In the genomic region with DNA sequence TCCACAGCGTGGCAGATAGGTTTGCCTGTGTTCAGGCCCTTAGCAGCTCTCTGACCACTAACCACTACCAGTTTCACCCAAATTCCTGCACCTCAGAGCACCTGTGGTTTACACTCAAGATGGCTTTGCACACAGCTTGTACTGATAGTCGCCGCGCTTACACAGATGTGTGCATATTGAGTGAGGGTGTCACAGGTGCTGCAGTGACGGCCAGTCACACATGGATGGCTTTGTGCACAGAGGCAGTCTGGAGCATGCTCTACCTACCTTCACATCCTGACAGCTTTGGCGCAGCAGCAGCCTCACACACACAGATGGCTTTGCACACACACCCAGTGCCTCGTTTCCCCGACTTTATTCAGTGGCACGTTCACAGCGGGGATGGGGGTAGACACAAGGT, we compare ENCODE assay signal across 28 cellular contexts. TPM values are rescaled to one million over a fixed set of nuclear protein-coding genes. Genes with fewer than 3 reads are reported as not detected.
DNase-seq lines count a peak whose midpoint lies in the region; ATAC-seq, FAIRE-seq and TF ChIP-seq lines count a peak whose summit lies in the region.
"Had no signal": no experiment of that assay in that cellular context is flagged by ENCODE, and none has a peak within 500 bp of the region (broad histone marks: within the 10 kb centered on the region; RNA-seq: fewer than 3 reads in every experiment).

No MANE protein-coding gene starts in this region.

- in situ Hi-C loops in K562 (cut with MboI): loop anchor here (10.0 kb wide), 1 partner anchor 374 kb away; no protein-coding TSS in a partner anchor

- no peaks in the 10 kb centered on the region; the same call in 1 of the 2 replicates for H4K20me1 ChIP-seq in K562 (replicated peaks; ENCODE audit: control insufficient read depth, insufficient read depth, low read length)

- H3K27ac ChIP-seq in K562 (ENCODE audit: extremely low read depth, low read depth, low read length): no peak overlapping the region
- H3K27ac ChIP-seq: breast epithelium, right lobe of liver, uterus had no signal

- H3K79me2 ChIP-seq in K562 (ENCODE audit: control insufficient read depth, insufficient read depth, low read length): no peaks in the 10 kb centered on the region

- no peak for TF ChIP-seq EP300 in K562 (IDR thresholded peaks at IDR 0.05; ENCODE audit: low read length)

- no peak for TF ChIP-seq POLR2A in K562 (conservative IDR thresholded peaks at IDR 0.05)

- H3K4me3 Mint-ChIP-seq in HFFc6: no peak overlapping the region
- no peak overlapping the region for H3K4me3 Mint-ChIP-seq in progenitor cell of endocrine pancreas (ENCODE audit: low read depth)
- no peak overlapping the region for H3K4me3 Mint-ChIP-seq in osteocyte (ENCODE audit: unreplicated experiment)
- H3K4me3 Mint-ChIP-seq: activated CD4-positive, alpha-beta T cell treated with anti-CD3 and anti-CD28 coated beads for 36 hours; activated T-helper 1 cell treated with anti-CD3 and anti-CD28 coated beads, Interleukin-12 subunit alpha, Interleukin-12 subunit beta, Interleukin-2, Interleukin-4 antibody, amounts not matched to agents 30 ng/mL and 10 ng/mL and 1 ng/mL, durations not matched to agents 14 hours and 24 hours and 36 hours; CD4-positive, CD25-positive, alpha-beta regulatory T cell; nephron progenitor cell had no signal

- 89% methylated on average over 10 of the region's 10 CpGs for WGBS in K562 (ENCODE audit: insufficient coverage, low coverage, missing lambda C conversion rate)

- TF ChIP-seq RAD21 in K562 (CRISPR knock-in tag; conservative IDR thresholded peaks at IDR 0.05 in 1 of 2, IDR thresholded peaks at IDR 0.05 in 1 of 2): no peak

- H3K9me1 ChIP-seq in K562 (ENCODE audit: control insufficient read depth, insufficient read depth, low read length): peaks cover 2% of the 10 kb centered on the region

- H3K27me3 Mint-ChIP-seq in HFFc6 (ENCODE audit: insufficient read depth) (peaks cover 2% of the 10 kb centered on the region), progenitor cell of endocrine pancreas (no peaks in the 10 kb centered on the region), osteocyte (ENCODE audit: unreplicated experiment) (no peaks in the 10 kb centered on the region)
- H3K27me3 Mint-ChIP-seq: activated CD4-positive, alpha-beta T cell treated with anti-CD3 and anti-CD28 coated beads for 36 hours; CD4-positive, CD25-positive, alpha-beta regulatory T cell had no signal

- no peak overlapping the region for H3K4me3 ChIP-seq in K562
- H3K4me3 ChIP-seq: breast epithelium, right lobe of liver, uterus had no signal

- H3K27me3 ChIP-seq in K562 (ENCODE audit: control insufficient read depth in 2 of 2, insufficient read depth in 2 of 2, low read length in 2 of 2): no peaks in the 10 kb centered on the region
- H3K27me3 ChIP-seq: breast epithelium, right lobe of liver, uterus had no signal

- H3K9ac ChIP-seq in K562 (ENCODE audit: insufficient read depth in 1 of 2, low read depth in 2 of 2, low read length in 2 of 2): no peak overlapping the region

- peaks cover 0 to 5% of the 10 kb centered on the region in 2 experiments; a peak in 2 of 5 replicates for H3K4me1 ChIP-seq in K562 (replicated peaks in 1 of 2; ENCODE audit: control insufficient read depth in 2 of 2, insufficient read depth in 2 of 2, low read length in 2 of 2)
- H3K4me1 ChIP-seq: breast epithelium, right lobe of liver, uterus had no signal

- H3K4me2 ChIP-seq in K562 (ENCODE audit: insufficient read depth, low read length): no peak overlapping the region

- no peak overlapping the region for H2AFZ ChIP-seq in K562 (ENCODE audit: low read depth, low read length)

- intact Hi-C loops in K562 (cut with micrococcal nuclease): no loop called here

- no peak for DNase-seq in HFFc6
- DNase-seq in K562 (ENCODE audit: extremely low read depth in 1 of 4, low spot score in 3 of 4): no peak
- no peak for DNase-seq in progenitor cell of endocrine pancreas (ENCODE audit: low spot score, unreplicated experiment)
- no peak for DNase-seq in DMS79 treated with DMSO at 0.1 percent for 48 hours (lab: John Stamatoyannopoulos, UW)
- no peak for DNase-seq in osteocyte (ENCODE audit: extremely low spot score, unreplicated experiment)
- DNase-seq: activated CD4-positive, alpha-beta T cell treated with anti-CD3 and anti-CD28 coated beads for 36 hours; CD4-positive, CD25-positive, alpha-beta regulatory T cell; effector memory CD4-positive, alpha-beta T cell; erythroblast; Karpas-422; kidney glomerular epithelial cell; NCI-H1436; NCI-H2081 treated with DMSO at 0.1 percent for 48 hours; NCI-H446; nephron progenitor cell; OCI-M1; right lobe of liver; stimulated activated CD4-positive, alpha-beta T cell treated with anti-CD3 and anti-CD28 coated beads, Interleukin-12 subunit alpha, Interleukin-12 subunit beta, amount 100 ng/mL, for 4 hours; stimulated activated CD4-positive, alpha-beta T cell treated with anti-CD3 and anti-CD28 coated beads, Interleukin-4, amount 100 ng/mL, for 1 hour; uterus had no signal

- peaks cover 65% of the 10 kb centered on the region for H3K36me3 ChIP-seq in K562 (ENCODE audit: control insufficient read depth, insufficient read depth, low read length)
- H3K36me3 ChIP-seq: breast epithelium, uterus had no signal

- H3K36me3 Mint-ChIP-seq in HFFc6 (ENCODE audit: low read depth): 0 out of 2 replicates have a peak, but pooled peaks cover 10% of the 10 kb centered on the region
- peaks cover 5% of the 10 kb centered on the region for H3K36me3 Mint-ChIP-seq in progenitor cell of endocrine pancreas (ENCODE audit: insufficient read depth)
- peaks cover 27% of the 10 kb centered on the region for H3K36me3 Mint-ChIP-seq in osteocyte (ENCODE audit: unreplicated experiment)
- H3K36me3 Mint-ChIP-seq: activated naive CD4-positive, alpha-beta T cell treated with anti-CD3 and anti-CD28 coated beads, Interleukin-2, amount 50 U/mL, for 72 hours had no signal

- CTCF ChIA-PET in K562 (lab: Yijun Ruan, JAX; ENCODE audit: low intra/inter-chr PET ratio): no interaction called here

- POLR2A ChIA-PET in K562 (lab: Yijun Ruan, JAX): interaction anchor here (0.8 kb wide), 1 partner anchor 867 kb away, joined by 3 read pairs; no protein-coding TSS in a partner anchor

- H3K4me1 Mint-ChIP-seq in HFFc6 (ENCODE audit: low read depth) (peaks cover 11% of the 10 kb centered on the region), progenitor cell of endocrine pancreas (ENCODE audit: low read depth) (peaks cover 19% of the 10 kb centered on the region), osteocyte (ENCODE audit: unreplicated experiment) (no peaks in the 10 kb centered on the region)

- no peaks in the 10 kb centered on the region for H3K9me3 ChIP-seq in K562 (replicated peaks; ENCODE audit: control insufficient read depth, insufficient read depth, low read depth, low read length)
- H3K9me3 ChIP-seq: breast epithelium, right lobe of liver, uterus had no signal

- FAIRE-seq in K562 (lab: Jason Lieb, UNC): no peak
- FAIRE-seq: colon, D721Med had no signal

- H3K9me3 Mint-ChIP-seq in HFFc6 (no peaks in the 10 kb centered on the region), progenitor cell of endocrine pancreas (ENCODE audit: low read depth) (peaks cover 1% of the 10 kb centered on the region), osteocyte (ENCODE audit: unreplicated experiment) (no peaks in the 10 kb centered on the region)
- H3K9me3 Mint-ChIP-seq: activated naive CD4-positive, alpha-beta T cell treated with anti-CD3 and anti-CD28 coated beads, Interleukin-2, amount 50 U/mL, for 72 hours; activated T-helper 1 cell treated with anti-CD3 and anti-CD28 coated beads, Interleukin-12 subunit alpha, Interleukin-12 subunit beta, Interleukin-2, Interleukin-4 antibody, amounts not matched to agents 30 ng/mL and 10 ng/mL and 1 ng/mL, durations not matched to agents 14 hours and 24 hours and 36 hours; CD4-positive, CD25-positive, alpha-beta regulatory T cell had no signal

- ATAC-seq in GM18867 (IDR thresholded peaks at IDR 0.05; ENCODE audit: unreplicated experiment) (peak; percentile 77), K562 (no peak), GM21528 (IDR thresholded peaks at IDR 0.05; ENCODE audit: low FRiP score, unreplicated experiment) (no peak)
- ATAC-seq: activated CD4-positive, alpha-beta T cell treated with anti-CD3 and anti-CD28 coated beads for 36 hours; SK-N-SH treated with all-trans-retinoic acid at 6 μM for 48 hours had no signal

- peak overlapping the region; percentile 69 for H3K27ac Mint-ChIP-seq in HFFc6
- peak overlapping the region; percentile 77 for H3K27ac Mint-ChIP-seq in progenitor cell of endocrine pancreas
- no peak overlapping the region for H3K27ac Mint-ChIP-seq in osteocyte (ENCODE audit: unreplicated experiment)
- H3K27ac Mint-ChIP-seq: activated CD4-positive, alpha-beta T cell treated with anti-CD3 and anti-CD28 coated beads for 36 hours; activated T-helper 1 cell treated with anti-CD3 and anti-CD28 coated beads, Interleukin-12 subunit alpha, Interleukin-12 subunit beta, Interleukin-2, Interleukin-4 antibody, amounts not matched to agents 30 ng/mL and 10 ng/mL and 1 ng/mL, durations not matched to agents 14 hours and 24 hours and 36 hours; nephron progenitor cell had no signal

- BruUV-seq in K562 (replicated peaks; lab: Mats Ljungman, UMichigan): no TSS peak

- TF ChIP-seq CTCF in HFFc6 (IDR thresholded peaks at IDR 0.05): no peak; the same call in 1 of the 2 replicates
- TF ChIP-seq CTCF in K562 (IDR thresholded peaks at IDR 0.05 in 2 of 3, conservative IDR thresholded peaks at IDR 0.05 in 1 of 3; ENCODE audit: insufficient read depth in 2 of 3, low read depth in 1 of 3, low read length in 3 of 3): no peak
- no peak for TF ChIP-seq CTCF in progenitor cell of endocrine pancreas (IDR thresholded peaks at IDR 0.05; ENCODE audit: unreplicated experiment)
- no peak for TF ChIP-seq CTCF in osteocyte (IDR thresholded peaks at IDR 0.05)

RNA-seq across cellular contexts. Expression of a gene that starts 7.5 kb away (rescaled TPM):
- 10 to 100 TPM; 25.7 to 34.6 (median 30.1) TPM for total RNA-seq in HFFc6 (2021; fragmentation: NEBNext Ultra II Directional; extraction: Animal tissue kit (Norgen Biotek cat#: 25700))
- total RNA-seq in K562 (2011; cell fraction: chromatin; rRNA removed; ENCODE audit: low replicate concordance): 75.0 and 118 TPM in 2 replicates
- 96.1 and 101 TPM in 2 replicates for total RNA-seq in K562 (2011; cell fraction: nucleolus; rRNA removed)
- total RNA-seq in K562 (2011; cell fraction: nucleoplasm; rRNA removed): 70.1 and 80.1 TPM in 2 replicates
- total RNA-seq in K562 (2014; rRNA removed) (51.2 and 52.3 TPM in 2 replicates), K562 (2014; rRNA removed; fragmentation: Illumina TruSeq; extraction: Trizol) (11.5 and 14.2 TPM in 2 replicates), K562 (2015; rRNA removed; fragmentation: Illumina TruSeq; extraction: Trizol) (20.2 and 25.1 TPM in 2 replicates), K562 (2021) (38.0 and 38.6 TPM in 2 replicates), progenitor cell of endocrine pancreas (78.3 and 82.0 TPM in 2 replicates), osteocyte (42.3 and 46.4 TPM in 2 replicates)
- polyA plus RNA-seq in K562 (2011; rRNA removed) (30.3 and 39.4 TPM in 2 replicates), K562 (2014; fragmentation: Illumina TruSeq; extraction: Trizol) (34.8 and 37.0 TPM in 2 replicates), K562 (2014; fragmentation: Nextera tagmentation; extraction: Ambion mirVana) (1 to 10 TPM; 1.5 to 4.0 TPM), K562 (2014; rRNA removed) (50.3 and 54.0 TPM in 2 replicates)
- 36.6 and 44.1 TPM in 2 replicates for polyA plus RNA-seq in K562 (2011; cell fraction: cytosol; rRNA removed)
- polyA plus RNA-seq in K562 (2011; cell fraction: nucleus; rRNA removed): 138 and 153 TPM in 2 replicates
- 33.2 and 39.0 TPM in 2 replicates for polyA plus RNA-seq in K562 (2012)
- 32.6 and 36.3 TPM in 2 replicates for polyA minus RNA-seq in K562 (2011; rRNA and poly(A)+ RNA removed)
- polyA minus RNA-seq in K562 (2011; cell fraction: cytosol; rRNA and poly(A)+ RNA removed): 18.4 and 29.8 TPM in 2 replicates
- 36.8 and 54.3 TPM in 2 replicates for polyA minus RNA-seq in K562 (2011; cell fraction: nucleus; rRNA and poly(A)+ RNA removed)
